ENCODE assay signal across 16 cellular contexts in the genomic region with DNA sequence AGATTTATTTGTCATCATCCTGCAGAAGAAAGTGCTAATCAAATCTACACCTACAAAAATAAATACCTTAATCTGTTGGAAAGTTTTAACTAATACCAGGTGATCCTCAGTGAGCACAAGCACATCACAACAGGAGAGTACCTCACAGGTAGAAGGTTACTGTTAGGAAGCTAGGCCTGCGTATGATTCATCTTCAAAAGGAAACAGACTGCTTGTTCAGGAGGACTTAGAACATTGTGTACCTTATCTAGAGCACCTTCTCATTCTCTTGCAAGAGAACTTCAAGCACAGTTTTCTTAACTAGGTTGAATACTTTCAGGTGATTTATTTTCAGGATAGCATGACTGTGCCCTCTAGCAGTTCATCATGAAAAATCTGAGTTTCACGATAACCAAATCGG. TPM values are rescaled to one million over a fixed set of nuclear protein-coding genes. Genes with fewer than 3 reads are reported as not detected.
DNase-seq lines count a peak whose midpoint lies in the region; ATAC-seq and TF ChIP-seq lines count a peak whose summit lies in the region.
"Had no signal": no experiment of that assay in that cellular context is flagged by ENCODE, and none has a peak within 500 bp of the region (broad histone marks: within the 10 kb centered on the region; RNA-seq: fewer than 3 reads in every experiment).

No MANE protein-coding gene starts in this region.

- in situ Hi-C loops in mammary epithelial cell (cut with MboI; ENCODE audit: low sequenced_read_pairs in 2 of 2) = no loop called here

- H3K27ac ChIP-seq in GM23338 (ENCODE audit: low read depth) = peak overlapping the region; percentile 34; the same call in 1 of the 2 replicates
- peak overlapping the region; percentile 17 for H3K27ac ChIP-seq in mammary epithelial cell (ENCODE audit: insufficient read depth, low read depth, low read length)
- no peak overlapping the region for H3K27ac ChIP-seq in lower lobe of right lung
- no peak overlapping the region for H3K27ac ChIP-seq in sigmoid colon

- WGBS in mammary epithelial cell (ENCODE audit: low coverage, missing lambda C conversion rate) = 91% methylated on average over 3 of the region's 3 CpGs
- 96 to 97% methylated on average over 3 of the region's 3 CpGs for WGBS in sigmoid colon, 2 donors

- no peak overlapping the region for H3K9ac ChIP-seq in mammary epithelial cell (ENCODE audit: insufficient read depth, low read length)

- no peak for TF ChIP-seq CTCF in GM23338 (conservative IDR thresholded peaks at IDR 0.05; ENCODE audit: low read depth in 2 of 2)
- no peak for TF ChIP-seq CTCF in mammary epithelial cell (conservative IDR thresholded peaks at IDR 0.05 in 1 of 2, IDR thresholded peaks at IDR 0.05 in 1 of 2; ENCODE audit: extremely low read depth in 1 of 2, insufficient read depth in 1 of 2, low read depth in 1 of 2, low read length in 2 of 2)
- TF ChIP-seq CTCF in lower lobe of right lung (IDR thresholded peaks at IDR 0.05) = no peak
- no peak for TF ChIP-seq CTCF in chondrocyte (IDR thresholded peaks at IDR 0.05)
- TF ChIP-seq CTCF in sigmoid colon (IDR thresholded peaks at IDR 0.05) = no peak

- H3K9me3 ChIP-seq in mammary epithelial cell (replicated peaks; ENCODE audit: insufficient read depth, low read length) (no peaks in the 10 kb centered on the region), lower lobe of right lung (no peaks in the 10 kb centered on the region), sigmoid colon (no peaks in the 10 kb centered on the region)

- H3K4me1 ChIP-seq in GM23338 (ENCODE audit: insufficient read depth) (no peaks in the 10 kb centered on the region), mammary epithelial cell (ENCODE audit: insufficient read depth, low read length) (peaks cover 14% of the 10 kb centered on the region), lower lobe of right lung (peaks cover 5% of the 10 kb centered on the region), sigmoid colon (no peaks in the 10 kb centered on the region)

- H3K36me3 ChIP-seq in GM23338 (ENCODE audit: insufficient read depth) (peaks cover 5% of the 10 kb centered on the region; the same call in 1 of the 2 replicates), mammary epithelial cell (ENCODE audit: insufficient read depth, low read length) (peaks cover 4% of the 10 kb centered on the region), lower lobe of right lung (no peaks in the 10 kb centered on the region), sigmoid colon (no peaks in the 10 kb centered on the region)

- dilution Hi-C loops in mammary epithelial cell (cut with HindIII; ENCODE audit: low sequenced_read_pairs) = no loop called here

- BruUV-seq in mammary epithelial cell (replicated peaks; lab: Mats Ljungman, UMichigan) = no TSS peak

- CTCF ChIA-PET in mammary epithelial cell (lab: Charles Lee; ENCODE audit: low non-redundant PET) = no interaction called here

- H2AFZ ChIP-seq in GM23338 = no peak overlapping the region
- H2AFZ ChIP-seq in mammary epithelial cell (ENCODE audit: low read depth, low read length) = peak overlapping the region; percentile 50

- H3K4me3 Mint-ChIP-seq in GM23338 (no peak overlapping the region), chondrocyte (ENCODE audit: unreplicated experiment) (no peak overlapping the region)

- H3K79me2 ChIP-seq in GM23338 (replicated peaks; ENCODE audit: insufficient read depth) (no peaks in the 10 kb centered on the region), mammary epithelial cell (ENCODE audit: insufficient read depth, low read length) (no peaks in the 10 kb centered on the region)

- no peaks in the 10 kb centered on the region for H3F3A ChIP-seq in GM23338 (replicated peaks; ENCODE audit: low read depth)

- no peak overlapping the region for H3K4me3 ChIP-seq in GM23338
- H3K4me3 ChIP-seq in mammary epithelial cell (replicated peaks in 1 of 3; ENCODE audit: insufficient read depth in 1 of 3, low read depth in 2 of 3, low read length in 3 of 3) = no peak overlapping the region
- H3K4me3 ChIP-seq in lower lobe of right lung = no peak overlapping the region
- H3K4me3 ChIP-seq in sigmoid colon = no peak overlapping the region

- H4K20me1 ChIP-seq in GM23338 (replicated peaks; ENCODE audit: insufficient read depth) (no peaks in the 10 kb centered on the region), mammary epithelial cell (ENCODE audit: insufficient read depth, low read length) (no peaks in the 10 kb centered on the region)

- no peak for TF ChIP-seq POLR2A in sigmoid colon (IDR thresholded peaks at IDR 0.05)

- H3K36me3 Mint-ChIP-seq in GM23338 (ENCODE audit: low read depth) (peaks cover 20% of the 10 kb centered on the region), chondrocyte (ENCODE audit: low read depth) (no peaks in the 10 kb centered on the region)

- H3K27ac Mint-ChIP-seq in GM23338 (no peak overlapping the region), chondrocyte (ENCODE audit: unreplicated experiment) (no peak overlapping the region)

- H3K27me3 ChIP-seq in GM23338 (ENCODE audit: insufficient read depth) (no peaks in the 10 kb centered on the region), mammary epithelial cell (ENCODE audit: insufficient read depth, low read length) (no peaks in the 10 kb centered on the region), lower lobe of right lung (ENCODE audit: low read depth) (no peaks in the 10 kb centered on the region), sigmoid colon (no peaks in the 10 kb centered on the region)

- intact Hi-C loops in mammary epithelial cell (cut with micrococcal nuclease) (no loop called here), lower lobe of right lung (cut with DNase I) (no loop called here), sigmoid colon (cut with DNase I) (no loop called here)

- H3K4me2 ChIP-seq in GM23338 (no peak overlapping the region), mammary epithelial cell (ENCODE audit: insufficient read depth, low read depth, low read length) (peak overlapping the region; percentile 60)

- no peak for TF ChIP-seq EP300 in sigmoid colon (IDR thresholded peaks at IDR 0.05)

- H3K27me3 Mint-ChIP-seq in GM23338 (ENCODE audit: insufficient read depth, low read depth, poor library complexity) (no peaks in the 10 kb centered on the region), chondrocyte (ENCODE audit: low read depth) (no peaks in the 10 kb centered on the region)

- H3K4me1 Mint-ChIP-seq in GM23338 (no peaks in the 10 kb centered on the region), chondrocyte (ENCODE audit: low read depth) (peaks cover 5% of the 10 kb centered on the region)

- DNase-seq in GM23338 (ENCODE audit: low spot score) (no peak), mammary epithelial cell (peak; percentile 57), lower lobe of right lung (no peak), NCI-H510A treated with DMSO at 0.1 percent for 48 hours (lab: John Stamatoyannopoulos, UW) (no peak), chondrocyte (ENCODE audit: low spot score) (no peak), NCI-H345 treated with DMSO at 0.1 percent for 48 hours (lab: John Stamatoyannopoulos, UW; ENCODE audit: unreplicated experiment) (no peak), sigmoid colon (no peak)
- DNase-seq: Calu3, DMS53, GOT3, KBM-7, NCI-H1436 treated with DMSO at 0.1 percent for 48 hours, NCI-H2081, NCI-H510A had no signal

- H3K9me2 ChIP-seq in GM23338 (ENCODE audit: insufficient read depth) = no peaks in the 10 kb centered on the region

- H3K9me3 Mint-ChIP-seq in GM23338 = no peaks in the 10 kb centered on the region; the same call in 2 of the 3 replicates
- no peaks in the 10 kb centered on the region for H3K9me3 Mint-ChIP-seq in chondrocyte (ENCODE audit: low read depth)

- no peak for ATAC-seq in GM23338
- ATAC-seq in lower lobe of right lung = peak; percentile 92 to 95
- ATAC-seq: Panc1, Right ventricle myocardium inferior had no signal

TF ChIP-seq in GM23338, 12 proteins besides CTCF, POLR2A, EP300 and RAD21 (continues in another document):
- no peak for TF ChIP-seq JUNB (IDR thresholded peaks at IDR 0.05; ENCODE audit: unreplicated experiment)
- TF ChIP-seq REST (IDR thresholded peaks at IDR 0.05; ENCODE audit: unreplicated experiment) = no peak
- TF ChIP-seq STAT1 (IDR thresholded peaks at IDR 0.05; ENCODE audit: unreplicated experiment) = no peak
- no peak for TF ChIP-seq EZH2phosphoT487 (IDR thresholded peaks at IDR 0.05; ENCODE audit: unreplicated experiment)
- TF ChIP-seq NANOG (IDR thresholded peaks at IDR 0.05; ENCODE audit: borderline replicate concordance) = no peak
- no peak for TF ChIP-seq ZNF331 (CRISPR knock-in tag; IDR thresholded peaks at IDR 0.05; ENCODE audit: low read depth)

RNA-seq across cellular contexts. Expression of gene MND1, which starts 54.2 kb away (rescaled TPM):
- total RNA-seq in GM23338 (2014; rRNA removed; shearing (Covaris generic)) = 22.5 and 26.2 TPM in 2 replicates
- polyA plus RNA-seq in GM23338 (2016; fragmentation: Nextera tagmentation; extraction: Ambion mirVana) = 61.1 and 63.5 TPM in 2 replicates
- total RNA-seq in mammary epithelial cell = 10 to 100 TPM in 1 of 2 donors, under 1 TPM in 1; 0.83 to 10.4 TPM
- polyA plus RNA-seq in mammary epithelial cell = 4.5 TPM
- 16.8 TPM for polyA minus RNA-seq in mammary epithelial cell
- 0.83 TPM for total RNA-seq in lower lobe of right lung
- 0.90 to 3.5 TPM (median 2.2 TPM) in 3 replicates for total RNA-seq in chondrocyte
- 1 to 10 TPM in 1 of 4 donors, not detected in 3; 2.4 TPM for total RNA-seq in sigmoid colon
- 1 to 10 TPM; 3.0 to 7.1 (median 5.1) TPM for polyA plus RNA-seq in sigmoid colon

Comparison
In these comparisons a context has a peak if more than half of its experiments do, and no peak if none do; other contexts are left out.
1. H3K27ac ChIP-seq: peak in GM23338 (single experiment) and mammary epithelial cell (single experiment); none in lower lobe of right lung (single experiment) and sigmoid colon (0 of 4).